Comparison of ENCODE assay signal across 16 cellular contexts in the genomic region with DNA sequence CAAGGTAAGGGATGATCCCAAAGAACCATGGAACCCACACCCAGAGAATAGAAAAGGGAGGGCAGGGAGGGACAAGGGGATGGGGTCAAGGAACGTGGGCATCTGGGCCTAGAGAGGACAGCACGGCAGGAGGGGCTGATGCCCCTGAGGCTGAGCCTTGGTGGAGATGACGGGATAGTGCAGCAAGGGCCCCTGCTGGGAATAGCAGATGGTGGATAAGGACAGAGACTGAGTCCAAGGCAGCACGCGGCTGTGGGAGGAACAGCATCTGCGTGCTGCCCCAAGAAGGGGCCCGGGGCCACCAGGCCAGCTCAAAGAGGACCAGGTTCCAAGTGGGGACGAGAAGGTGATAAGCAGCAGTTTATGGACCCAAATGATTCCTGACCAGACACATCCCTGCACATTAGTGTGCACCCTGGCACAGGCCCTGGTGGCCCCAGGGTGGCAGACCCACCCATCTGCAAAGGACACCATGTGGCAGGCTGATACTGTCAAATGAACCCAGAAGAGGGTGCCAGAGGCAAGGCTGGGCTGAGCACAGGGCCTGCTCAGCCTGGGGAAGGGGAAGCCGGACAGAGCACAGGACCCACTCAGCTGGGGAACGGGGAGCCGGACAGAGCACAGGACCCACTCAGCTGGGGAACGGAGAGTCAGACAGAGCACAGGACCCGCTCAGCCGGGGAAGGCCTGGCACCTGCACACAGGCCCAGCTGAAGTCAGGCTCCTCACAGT. TPM values are rescaled to one million over a fixed set of nuclear protein-coding genes. Genes with fewer than 3 reads are reported as not detected.
DNase-seq lines count a peak whose midpoint lies in the region; ATAC-seq and TF ChIP-seq lines count a peak whose summit lies in the region.
"Had no signal": no experiment of that assay in that cellular context is flagged by ENCODE, and none has a peak within 500 bp of the region (broad histone marks: within the 10 kb centered on the region; RNA-seq: fewer than 3 reads in every experiment).

No MANE protein-coding gene starts in this region.

- H3K4me2 ChIP-seq in neuronal stem cell (ENCODE audit: insufficient read depth, low read length, poor library complexity, severe bottlenecking), result no peak overlapping the region

- H3K27ac ChIP-seq in neuronal stem cell (replicated peaks; ENCODE audit: low read length), result no peak overlapping the region
- H3K27ac ChIP-seq: cardiac muscle cell, sigmoid colon, SJSA1 had no signal

- H3K27me3 ChIP-seq in neuronal stem cell (ENCODE audit: control insufficient read depth in 3 of 3, insufficient read depth in 3 of 3, low read depth in 1 of 3, low read length in 3 of 3), result no peaks in the 10 kb centered on the region
- H3K27me3 ChIP-seq: cardiac muscle cell, sigmoid colon, SJSA1 had no signal

- CTCF ChIA-PET in GM10248 (lab: Yijun Ruan, JAX), result no interaction called here

- H2BK120ac ChIP-seq in neuronal stem cell (ENCODE audit: low read depth, low read length), result peak overlapping the region; percentile 22

- H3K36me3 ChIP-seq in neuronal stem cell (replicated peaks in 1 of 2; ENCODE audit: control insufficient read depth in 2 of 2, insufficient read depth in 2 of 2, low read length in 2 of 2), result no peaks in the 10 kb centered on the region
- H3K36me3 ChIP-seq: cardiac muscle cell had no signal

- H2BK15ac ChIP-seq in neuronal stem cell (ENCODE audit: low read length), result no peak overlapping the region

- peak overlapping the region; percentile 45 for H2AFZ ChIP-seq in neuronal stem cell (ENCODE audit: low read length)

- peak overlapping the region; percentile 59 for H3K18ac ChIP-seq in neuronal stem cell (ENCODE audit: low read length)

- peak overlapping the region; percentile 75 for H2BK5ac ChIP-seq in neuronal stem cell (ENCODE audit: low read length)

- H3K23ac ChIP-seq in neuronal stem cell (ENCODE audit: low read depth, low read length, poor library complexity), result no peak overlapping the region

- H3K4me1 ChIP-seq in neuronal stem cell (ENCODE audit: control insufficient read depth in 2 of 2, insufficient read depth in 1 of 2, low read depth in 1 of 2, low read length in 2 of 2), result peaks cover 1 to 3% of the 10 kb centered on the region in 2 donors
- H3K4me1 ChIP-seq: sigmoid colon, SJSA1 had no signal

- no peak overlapping the region for H4K91ac ChIP-seq in neuronal stem cell (ENCODE audit: low read depth, low read length, poor library complexity)

- H3K9ac ChIP-seq in neuronal stem cell (ENCODE audit: low read depth, low read length, poor library complexity), result peak overlapping the region; percentile 50

- no peaks in the 10 kb centered on the region for H3K9me3 ChIP-seq in neuronal stem cell (replicated peaks in 1 of 2; ENCODE audit: control insufficient read depth in 2 of 2, insufficient read depth in 1 of 2, low read depth in 1 of 2, low read length in 2 of 2)
- H3K9me3 ChIP-seq: sigmoid colon, SJSA1 had no signal

- H4K8ac ChIP-seq in neuronal stem cell (ENCODE audit: low read depth, low read length), result no peak overlapping the region

- POLR2A ChIA-PET in GM10248 (lab: Yijun Ruan, JAX), result no interaction called here

- H2AK5ac ChIP-seq in neuronal stem cell (ENCODE audit: low read depth, low read length), result peak overlapping the region; percentile 14

- ATAC-seq in HG03108 (IDR thresholded peaks at IDR 0.05; ENCODE audit: unreplicated experiment) (no peak), HG03442 (IDR thresholded peaks at IDR 0.05; ENCODE audit: unreplicated experiment) (no peak)
- ATAC-seq: stimulated activated memory B cell treated with anti-CD40 and anti-IgM and Interleukin-4, amounts not matched to agents 10 μg/mL and 1 μg/mL and 100 μg/mL, for 72 hours had no signal

- H3K4ac ChIP-seq in neuronal stem cell (ENCODE audit: low read length), result no peak overlapping the region

- no peak overlapping the region for H2BK12ac ChIP-seq in neuronal stem cell (ENCODE audit: low read length)

- TF ChIP-seq CTCF in GM10248 (IDR thresholded peaks at IDR 0.05; ENCODE audit: control extremely low read depth, extremely low read depth, low read depth, missing control alignments) (peak; percentile 13), choroid plexus epithelial cell (conservative IDR thresholded peaks at IDR 0.05; ENCODE audit: low read depth, low read length) (peak; percentile 21)

- DNase-seq in GM10248 (ENCODE audit: extremely low spot score), result no peak
- DNase-seq in NAMALWA (ENCODE audit: low spot score), result peak; percentile 16
- DNase-seq in choroid plexus epithelial cell (ENCODE audit: low read depth), result no peak
- DNase-seq in neuronal stem cell (ENCODE audit: low spot score), result no peak
- DNase-seq in islet precursor cell, result no peak
- no peak for DNase-seq in GM19240 (ENCODE audit: insufficient read length, low spot score)
- DNase-seq: activated naive CD4-positive, alpha-beta T cell treated with anti-CD3 and anti-CD28 coated beads for 36 hours; C1 segment of cervical spinal cord; NCI-H2081; sigmoid colon; stimulated activated CD4-positive, alpha-beta T cell treated with anti-CD3 and anti-CD28 coated beads, Interleukin-4, amount 100 ng/mL, for 4 hours had no signal

- H3K14ac ChIP-seq in neuronal stem cell (ENCODE audit: low read length), result no peak overlapping the region

- WGBS in neuronal stem cell (ENCODE audit: extremely low coverage in 2 of 2, insufficient read length in 2 of 2, insufficient replicate concordance in 1 of 2), 2 donors, result no CpG with 5 or more reads among the region's 14 CpGs

- H3K4me3 ChIP-seq in choroid plexus epithelial cell (ENCODE audit: low read depth, low read length) (no peak overlapping the region), neuronal stem cell (ENCODE audit: low read length in 2 of 2) (no peak overlapping the region)
- H3K4me3 ChIP-seq: cardiac muscle cell, sigmoid colon, SJSA1 had no signal

- no peaks in the 10 kb centered on the region for H3K79me1 ChIP-seq in neuronal stem cell (ENCODE audit: low read depth, low read length)

RNA-seq across cellular contexts. Expression of a gene that starts 12.8 kb away (rescaled TPM):
- polyA plus RNA-seq in neuronal stem cell (2013, experiment 1 of 2), result 6.3 TPM
- 5.6 TPM for polyA plus RNA-seq in neuronal stem cell (2013, experiment 2 of 2)
